19 cellular contexts compared by ENCODE assay signal in the genomic region with DNA sequence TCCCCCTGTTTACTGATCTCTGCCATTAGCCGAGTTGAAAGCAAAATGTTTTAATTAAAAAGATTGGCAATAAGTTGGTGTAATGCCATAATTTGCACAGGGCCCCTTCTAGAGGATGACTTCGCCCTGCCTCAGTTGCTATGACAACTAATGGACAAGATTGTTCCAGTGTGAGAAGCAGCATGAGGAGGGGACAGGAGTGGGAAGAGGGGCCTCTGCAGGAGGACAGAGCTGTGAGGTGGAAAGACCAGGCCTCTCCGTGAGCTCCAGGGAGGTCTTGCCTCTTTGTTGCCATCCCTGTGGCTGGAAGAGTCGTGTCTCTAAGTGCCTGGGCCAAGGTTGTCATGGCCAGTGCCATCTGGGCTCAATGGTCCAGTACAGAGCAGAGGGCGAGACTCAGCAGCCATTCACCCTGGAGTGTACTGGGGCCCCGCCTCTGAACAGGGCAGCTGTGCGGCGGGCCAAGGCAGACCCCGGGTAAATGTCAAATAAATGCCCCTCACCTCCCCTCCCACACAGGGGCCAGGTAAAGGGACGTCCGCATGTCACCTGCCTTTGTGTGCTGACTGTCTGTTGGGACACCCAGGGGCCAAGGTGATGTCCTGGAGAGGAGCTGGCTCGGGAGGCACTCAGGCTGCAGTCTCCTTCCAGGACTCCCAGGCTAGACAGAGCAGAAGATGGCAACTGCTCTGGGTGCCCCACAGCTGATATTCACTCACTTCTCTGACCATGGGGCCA.
A peak's percentile ranks its signal among the peaks of the same experiment; 100 is the strongest.
DNase-seq lines count a peak whose midpoint lies in the region; TF ChIP-seq lines count a peak whose summit lies in the region.
"Had no signal": no experiment of that assay in that cellular context is flagged by ENCODE, and none has a peak within 500 bp of the region (broad histone marks: within the 10 kb centered on the region; RNA-seq: fewer than 3 reads in every experiment).

No MANE protein-coding gene starts in this region.

- no peak overlapping the region for H3K27ac Mint-ChIP-seq in activated CD4-positive, alpha-beta memory T cell treated with anti-CD3 and anti-CD28 coated beads for 36 hours
- peak overlapping the region; percentile 35 for H3K27ac Mint-ChIP-seq in neural crest cell (ENCODE audit: unreplicated experiment)
- H3K27ac Mint-ChIP-seq: memory B cell had no signal

- H3K4me1 ChIP-seq in HEK293 (ENCODE audit: control insufficient read depth, insufficient read depth, low read length), result no peaks in the 10 kb centered on the region
- H3K4me1 ChIP-seq: adrenal gland, foreskin keratinocyte had no signal

- no peak overlapping the region for H3K4me3 Mint-ChIP-seq in activated CD4-positive, alpha-beta memory T cell treated with anti-CD3 and anti-CD28 coated beads for 36 hours
- H3K4me3 Mint-ChIP-seq in neural crest cell, result no peak overlapping the region
- H3K4me3 Mint-ChIP-seq: central memory CD8-positive, alpha-beta T cell; memory B cell had no signal

- H3K27ac ChIP-seq in HEK293 (ENCODE audit: extremely low read depth, low read depth, low read length), result no peak overlapping the region
- H3K27ac ChIP-seq: BLaER1 treated with 17β-estradiol and CSF1 and Interleukin-3, amounts not matched to agents 10 nM and 100 nM; foreskin keratinocyte; PC-9; skin epidermis; WERI-Rb-1 had no signal

- no peaks in the 10 kb centered on the region for H3K36me3 ChIP-seq in HEK293 (ENCODE audit: control insufficient read depth in 2 of 2, insufficient read depth in 1 of 2, low read length in 2 of 2)
- H3K36me3 ChIP-seq: adrenal gland; BLaER1 treated with 17β-estradiol and CSF1 and Interleukin-3, amounts not matched to agents 10 nM and 100 nM; WERI-Rb-1 had no signal

- H3K4me1 Mint-ChIP-seq in activated CD4-positive, alpha-beta memory T cell treated with anti-CD3 and anti-CD28 coated beads for 36 hours (ENCODE audit: low read depth), result no peaks in the 10 kb centered on the region
- H3K4me1 Mint-ChIP-seq in neural crest cell, result peaks cover 7% of the 10 kb centered on the region
- H3K4me1 Mint-ChIP-seq: central memory CD8-positive, alpha-beta T cell; memory B cell had no signal

- no peaks in the 10 kb centered on the region for H3K9me3 ChIP-seq in HEK293 (ENCODE audit: control insufficient read depth, insufficient read depth, low read depth, low read length)
- H3K9me3 ChIP-seq: adrenal gland; BLaER1 treated with 17β-estradiol and CSF1 and Interleukin-3, amounts not matched to agents 10 nM and 100 nM had no signal

- H3K36me3 Mint-ChIP-seq in activated CD4-positive, alpha-beta memory T cell treated with anti-CD3 and anti-CD28 coated beads for 36 hours, result no peaks in the 10 kb centered on the region
- no peaks in the 10 kb centered on the region for H3K36me3 Mint-ChIP-seq in neural crest cell (ENCODE audit: low read depth)
- H3K36me3 Mint-ChIP-seq: memory B cell had no signal

- no peaks in the 10 kb centered on the region for H3K27me3 Mint-ChIP-seq in activated CD4-positive, alpha-beta memory T cell treated with anti-CD3 and anti-CD28 coated beads for 36 hours
- H3K27me3 Mint-ChIP-seq in neural crest cell (ENCODE audit: low read depth), result no peaks in the 10 kb centered on the region
- H3K27me3 Mint-ChIP-seq: memory B cell had no signal

- no peak overlapping the region for H3K4me3 ChIP-seq in HEK293 (ENCODE audit: low read depth, low read length)
- H3K4me3 ChIP-seq: adrenal gland; BLaER1 treated with 17β-estradiol and CSF1 and Interleukin-3, amounts not matched to agents 10 nM and 100 nM; PC-9; skin epidermis had no signal

- POLR2A ChIA-PET in HEK293 (lab: Yijun Ruan, JAX), result no interaction called here
- POLR2A ChIA-PET in activated CD4-positive, alpha-beta memory T cell treated with anti-CD3 and anti-CD28 coated beads for 36 hours (lab: Charles Lee), result no interaction called here

- DNase-seq in NCI-H1092 treated with DMSO at 0.1 percent for 48 hours (lab: John Stamatoyannopoulos, UW) (peak; percentile 38), neural crest cell (ENCODE audit: low read depth, low spot score) (no peak), DMS79 treated with DMSO at 0.1 percent for 48 hours (lab: John Stamatoyannopoulos, UW) (no peak), foreskin melanocyte (no peak), DMS53 (lab: John Stamatoyannopoulos, UW) (no peak)
- peak; percentile 5 for DNase-seq in activated CD4-positive, alpha-beta memory T cell treated with anti-CD3 and anti-CD28 coated beads for 36 hours
- DNase-seq: DMS79; foreskin keratinocyte; NCI-H226; nucleus accumbens; PC-9; stimulated activated naive CD4-positive, alpha-beta T cell treated with Interleukin-2 at 50 U/mL for 16 hours; WERI-Rb-1 had no signal

- intact Hi-C loops in activated CD4-positive, alpha-beta memory T cell treated with anti-CD3 and anti-CD28 coated beads for 36 hours (cut with micrococcal nuclease), result no loop called here

- CTCF ChIA-PET in HEK293 (lab: Yijun Ruan, JAX), result no interaction called here
- CTCF ChIA-PET in activated CD4-positive, alpha-beta memory T cell treated with anti-CD3 and anti-CD28 coated beads for 36 hours (lab: Charles Lee), result no interaction called here

- TF ChIP-seq CTCF in HEK293 (tag by site-specific recombination; IDR thresholded peaks at IDR 0.05), result no peak
- TF ChIP-seq CTCF in neural crest cell (conservative IDR thresholded peaks at IDR 0.05), result no peak

- no peaks in the 10 kb centered on the region for H3K9me3 Mint-ChIP-seq in activated CD4-positive, alpha-beta memory T cell treated with anti-CD3 and anti-CD28 coated beads for 36 hours
- no peaks in the 10 kb centered on the region for H3K9me3 Mint-ChIP-seq in neural crest cell
- H3K9me3 Mint-ChIP-seq: central memory CD8-positive, alpha-beta T cell; memory B cell had no signal

TF ChIP-seq in HEK293, 187 proteins besides CTCF, POLR2A, EP300 and RAD21:
- peak; percentile 56 for TF ChIP-seq GLIS1 (tag by site-specific recombination; IDR thresholded peaks at IDR 0.05)
- no peak for TF ChIP-seq ZNF221 (tag by site-specific recombination; IDR thresholded peaks at IDR 0.05; ENCODE audit: borderline replicate concordance)

Comparison
In these comparisons a context has a peak if more than half of its experiments do, and no peak if none do; other contexts are left out.
1. DNase-seq: peak in NCI-H1092 treated with DMSO at 0.1 percent for 48 hours (single experiment) and activated CD4-positive, alpha-beta memory T cell treated with anti-CD3 and anti-CD28 coated beads for 36 hours (single experiment); none in neural crest cell (single experiment), DMS79 treated with DMSO at 0.1 percent for 48 hours (single experiment), foreskin melanocyte (single experiment) and DMS53 (single experiment).